ENCODE assay signal across 1 cellular context in genomic region chr17:3668279-3669084, GRCh38.
TF ChIP-seq lines count a peak whose summit lies in the region.

TSS of gene EMC6 (plus strand) at chr17:3668812. CDS start at chr17:3669147, 335 bp downstream.
TSS of gene TAX1BP3 (minus strand) at chr17:3668578. CDS start at chr17:3668526, 52 bp downstream.

TF ChIP-seq in HepG2, 621 proteins besides CTCF, POLR2A, EP300 and RAD21 (continued from another document and continues in another):
- TF ChIP-seq SNAPC5 (CRISPR knock-in tag; IDR thresholded peaks at IDR 0.05; ENCODE audit: borderline replicate concordance): peak; percentile 11; the same call in 1 of the 2 replicates
- peak; percentile 35 for TF ChIP-seq ZMYM4 (CRISPR knock-in tag; IDR thresholded peaks at IDR 0.05)
- TF ChIP-seq ZBTB33 (CRISPR knock-in tag; IDR thresholded peaks at IDR 0.05): no peak; the same call in 1 of the 2 replicates
- 0 out of 2 replicates have a peak, but pooled peaks have one; percentile 65 for TF ChIP-seq ZFP62 (CRISPR knock-in tag; IDR thresholded peaks at IDR 0.05)
- 0 out of 2 replicates have a peak, but pooled peaks have one; percentile 21 for TF ChIP-seq TARDBP (CRISPR knock-in tag; IDR thresholded peaks at IDR 0.05)
- TF ChIP-seq NFYB (CRISPR knock-in tag; IDR thresholded peaks at IDR 0.05): peak; percentile 89
- TF ChIP-seq KLF11 (CRISPR knock-in tag; IDR thresholded peaks at IDR 0.05): no peak
- no peak for TF ChIP-seq HDAC1 (CRISPR knock-in tag; IDR thresholded peaks at IDR 0.05)
- TF ChIP-seq THRA (CRISPR knock-in tag; IDR thresholded peaks at IDR 0.05; ENCODE audit: borderline replicate concordance): no peak; the same call in 1 of the 2 replicates
- 0 out of 2 replicates have a peak, but pooled peaks have one; percentile 56 for TF ChIP-seq IRF1 (CRISPR knock-in tag; IDR thresholded peaks at IDR 0.05; ENCODE audit: low read depth)
- TF ChIP-seq THYN1 (CRISPR knock-in tag; IDR thresholded peaks at IDR 0.05; ENCODE audit: borderline replicate concordance, low read depth): no peak
- peak; percentile 81; the same call in 1 of the 2 replicates for TF ChIP-seq POLR2AphosphoS2 (IDR thresholded peaks at IDR 0.05; ENCODE audit: low read depth, low read length)
- TF ChIP-seq ZNF773 (CRISPR knock-in tag; IDR thresholded peaks at IDR 0.05; ENCODE audit: borderline replicate concordance): no peak
- peak; percentile 15; the same call in 1 of the 2 replicates for TF ChIP-seq CBFB (CRISPR knock-in tag; IDR thresholded peaks at IDR 0.05)
- no peak; the same call in 1 of the 2 replicates for TF ChIP-seq ZNF788 (CRISPR knock-in tag; IDR thresholded peaks at IDR 0.05; ENCODE audit: borderline replicate concordance)
- TF ChIP-seq HNF1A (IDR thresholded peaks at IDR 0.05; ENCODE audit: low read depth): no peak
- no peak for TF ChIP-seq HNF1A (CRISPR knock-in tag; IDR thresholded peaks at IDR 0.05; ENCODE audit: borderline replicate concordance)
- TF ChIP-seq ZMAT3 (CRISPR knock-in tag; conservative IDR thresholded peaks at IDR 0.05): no peak
- TF ChIP-seq ZNF746 (CRISPR knock-in tag; IDR thresholded peaks at IDR 0.05): peak; percentile 18; the same call in 1 of the 2 replicates
- no peak for TF ChIP-seq TEAD3 (CRISPR knock-in tag; optimal IDR thresholded peaks at IDR 0.05; ENCODE audit: borderline replicate concordance)
- peak; percentile 59; the same call in 1 of the 2 replicates for TF ChIP-seq ZNF709 (CRISPR knock-in tag; IDR thresholded peaks at IDR 0.05)
- TF ChIP-seq DNMT3B (CRISPR knock-in tag; conservative IDR thresholded peaks at IDR 0.05): peak; percentile 68; the same call in 1 of the 2 replicates
- TF ChIP-seq NR3C1 (CRISPR knock-in tag; IDR thresholded peaks at IDR 0.05): no peak
- TF ChIP-seq ATM (IDR thresholded peaks at IDR 0.05; ENCODE audit: borderline replicate concordance): no peak
- peak; percentile 21; the same call in 1 of the 2 replicates for TF ChIP-seq ZNF292 (CRISPR knock-in tag; IDR thresholded peaks at IDR 0.05; ENCODE audit: borderline replicate concordance, low read depth)
- no peak; the same call in 1 of the 2 replicates for TF ChIP-seq ZNF431 (CRISPR knock-in tag; IDR thresholded peaks at IDR 0.05; ENCODE audit: borderline replicate concordance, low read depth)
- no peak for TF ChIP-seq XRCC5 (optimal IDR thresholded peaks at IDR 0.05; ENCODE audit: low read length)
- no peak for TF ChIP-seq ONECUT2 (CRISPR knock-in tag; IDR thresholded peaks at IDR 0.05)
- TF ChIP-seq HNRNPLL (IDR thresholded peaks at IDR 0.05; ENCODE audit: low read depth, low read length, poor library complexity, severe bottlenecking): no peak
- no peak for TF ChIP-seq ZNF207 (IDR thresholded peaks at IDR 0.05; ENCODE audit: borderline replicate concordance)
- TF ChIP-seq ZNF367 (CRISPR knock-in tag; IDR thresholded peaks at IDR 0.05; ENCODE audit: borderline replicate concordance): peak; percentile 70; the same call in 1 of the 2 replicates
- TF ChIP-seq TFDP1 (CRISPR knock-in tag; IDR thresholded peaks at IDR 0.05; ENCODE audit: borderline replicate concordance): peak; percentile 68; the same call in 1 of the 2 replicates
- TF ChIP-seq HNRNPUL1 (IDR thresholded peaks at IDR 0.05; ENCODE audit: low read depth, low read length): no peak
- no peak for TF ChIP-seq ZBTB8A (CRISPR knock-in tag; IDR thresholded peaks at IDR 0.05; ENCODE audit: borderline replicate concordance, low read depth)
- no peak; the same call in 1 of the 2 replicates for TF ChIP-seq ZNF160 (CRISPR knock-in tag; IDR thresholded peaks at IDR 0.05)
- peak; percentile 36; the same call in 1 of the 2 replicates for TF ChIP-seq NFKB2 (CRISPR knock-in tag; IDR thresholded peaks at IDR 0.05; ENCODE audit: borderline replicate concordance)
- TF ChIP-seq CENPT (CRISPR knock-in tag; IDR thresholded peaks at IDR 0.05; ENCODE audit: low read depth): 0 out of 2 replicates have a peak, but pooled peaks have one; percentile 27
- TF ChIP-seq IKZF4 (CRISPR knock-in tag; IDR thresholded peaks at IDR 0.05; ENCODE audit: borderline replicate concordance, low read depth, not compliant biosample characterization): peak; percentile 65
- TF ChIP-seq MTF1 (CRISPR knock-in tag; IDR thresholded peaks at IDR 0.05): peak; percentile 53; the same call in 1 of the 2 replicates
- peak; percentile 43; the same call in 1 of the 2 replicates for TF ChIP-seq ZNF263 (CRISPR knock-in tag; IDR thresholded peaks at IDR 0.05)
- no peak for TF ChIP-seq ELF4 (CRISPR knock-in tag; IDR thresholded peaks at IDR 0.05; ENCODE audit: borderline replicate concordance)
- no peak for TF ChIP-seq ARNTL (CRISPR knock-in tag; IDR thresholded peaks at IDR 0.05)
- no peak for TF ChIP-seq CHCHD3 (CRISPR knock-in tag; IDR thresholded peaks at IDR 0.05)
- no peak; the same call in 1 of the 2 replicates for TF ChIP-seq ZBTB10 (CRISPR knock-in tag; IDR thresholded peaks at IDR 0.05; ENCODE audit: borderline replicate concordance)
- no peak; the same call in 1 of the 2 replicates for TF ChIP-seq SALL1 (CRISPR knock-in tag; IDR thresholded peaks at IDR 0.05)
- no peak; the same call in 1 of the 2 replicates for TF ChIP-seq TIGD3 (CRISPR knock-in tag; IDR thresholded peaks at IDR 0.05; ENCODE audit: borderline replicate concordance)
- no peak for TF ChIP-seq REPIN1 (CRISPR knock-in tag; IDR thresholded peaks at IDR 0.05; ENCODE audit: borderline replicate concordance, low read depth)
- TF ChIP-seq CREBL2 (CRISPR knock-in tag; IDR thresholded peaks at IDR 0.05; ENCODE audit: borderline replicate concordance): 0 out of 2 replicates have a peak, but pooled peaks have one; percentile 32
- TF ChIP-seq ELF3 (CRISPR knock-in tag; IDR thresholded peaks at IDR 0.05): no peak; the same call in none of the 2 replicates
- TF ChIP-seq ZNF513 (CRISPR knock-in tag; conservative IDR thresholded peaks at IDR 0.05): no peak; the same call in 1 of the 2 replicates
